In the genomic region with DNA sequence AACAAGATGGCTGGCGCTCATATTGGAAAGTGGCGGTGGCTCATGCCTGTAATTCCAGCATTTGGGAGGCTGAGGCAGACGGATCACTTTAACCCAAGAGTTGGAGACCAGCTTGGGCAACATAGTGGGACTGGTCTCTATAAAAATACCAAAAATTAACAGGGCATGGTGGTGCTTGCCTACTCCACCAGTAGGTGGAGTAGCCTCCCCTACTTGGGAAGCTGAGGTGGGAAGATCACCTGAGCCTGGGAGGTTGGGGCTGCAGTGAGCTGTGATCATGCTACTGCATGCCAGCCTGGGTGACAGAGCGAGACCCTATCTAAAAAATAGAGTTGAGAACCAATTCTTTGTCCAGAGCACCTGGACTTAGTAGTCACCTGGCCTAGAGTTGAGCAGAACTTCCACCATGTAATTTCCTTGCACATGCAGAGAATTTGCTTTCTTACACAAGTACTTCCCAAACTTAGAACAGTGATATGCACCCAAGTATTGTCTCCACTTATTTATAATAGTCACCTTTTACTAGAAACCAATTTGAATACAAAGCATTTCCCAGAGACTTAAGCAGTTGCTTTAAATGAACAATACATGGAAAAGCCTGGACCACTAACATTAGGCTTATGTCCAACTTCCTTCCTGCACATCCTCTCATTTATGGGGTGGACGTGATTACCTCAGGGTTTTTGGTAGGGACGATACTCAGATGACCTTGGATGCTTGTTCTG, we compare ENCODE assay signal across 9 cellular contexts. TPM values are rescaled to one million over a fixed set of nuclear protein-coding genes. Genes with fewer than 3 reads are reported as not detected.
DNase-seq lines count a peak whose midpoint lies in the region; ATAC-seq and TF ChIP-seq lines count a peak whose summit lies in the region.
"Had no signal": no experiment of that assay in that cellular context is flagged by ENCODE, and none has a peak within 500 bp of the region (broad histone marks: within the 10 kb centered on the region; RNA-seq: fewer than 3 reads in every experiment).

No MANE protein-coding gene starts in this region.

- POLR2A ChIA-PET in RWPE1 (lab: Yijun Ruan, JAX; ENCODE audit: low non-redundant PET), result no interaction called here

- CTCF ChIA-PET in RWPE1 (lab: Yijun Ruan, JAX), result interaction anchor here (0.8 to 1.6 kb wide), 4 partner anchors 19 to 44 kb away, joined by 3 to 12 read pairs (median 5); no protein-coding TSS in a partner anchor

- DNase-seq in AG09309 (ENCODE audit: low read depth) (no peak), GM13976 (ENCODE audit: low spot score) (no peak), RWPE1 (ENCODE audit: low spot score) (no peak), iPS-NIHi11 (ENCODE audit: low spot score) (peak; percentile 30), mesenteric fat pad (ENCODE audit: low spot score) (no peak), SKM-1 (lab: John Stamatoyannopoulos, UW; ENCODE audit: unreplicated experiment) (no peak), DMS79 treated with DMSO at 0.1 percent for 48 hours (lab: John Stamatoyannopoulos, UW) (no peak)

- no peak overlapping the region for H3K27ac ChIP-seq in RWPE1
- H3K27ac ChIP-seq: thoracic aorta had no signal

- H3K4me3 ChIP-seq in AG09309 (ENCODE audit: control insufficient read depth, low read depth, low read length), result no peak overlapping the region
- H3K4me3 ChIP-seq: thoracic aorta had no signal

- in situ Hi-C loops in GM13976 (cut with MboI; ENCODE audit: low sequenced_read_pairs, unreplicated experiment), result loop anchor here (5.0 kb wide), 1 partner anchor 33 kb away; no protein-coding TSS in a partner anchor

- TF ChIP-seq CTCF in AG09309 (IDR thresholded peaks at IDR 0.05; ENCODE audit: control insufficient read depth, insufficient read depth, low read depth, low read length, missing control alignments) (peak; percentile 35), GM13976 (IDR thresholded peaks at IDR 0.05; ENCODE audit: borderline replicate concordance, control extremely low read depth, extremely low read depth, insufficient read depth, missing control alignments) (peak; percentile 63), RWPE1 (conservative IDR thresholded peaks at IDR 0.05; ENCODE audit: low read depth) (peak; percentile 26; the same call in 1 of the 2 replicates)

- peak; percentile 70 for ATAC-seq in HG02943 (IDR thresholded peaks at IDR 0.05; ENCODE audit: low read depth, unreplicated experiment)

RNA-seq across cellular contexts. Expression of a gene that starts 15.9 kb away (rescaled TPM):
- 0.10 TPM for total RNA-seq in mesenteric fat pad
